Comparison of ENCODE assay signal across 16 cellular contexts in genomic region chr7:67408109-67408508, GRCh38.
DNase-seq lines count a peak whose midpoint lies in the region; FAIRE-seq and TF ChIP-seq lines count a peak whose summit lies in the region.
"Had no signal": no experiment of that assay in that cellular context is flagged by ENCODE, and none has a peak within 500 bp of the region (broad histone marks: within the 10 kb centered on the region; RNA-seq: fewer than 3 reads in every experiment).

No MANE protein-coding gene starts in this region.

- DNase-seq in chondrocyte (ENCODE audit: low spot score) (peak; percentile 13), kidney (peak; percentile 1), nephron progenitor cell (no peak), substantia nigra (lab: John Stamatoyannopoulos, UW) (no peak), osteoblast (ENCODE audit: insufficient read length, low spot score, missing footprints) (no peak), hippocampal formation (lab: John Stamatoyannopoulos, UW) (no peak)
- DNase-seq: C1 segment of cervical spinal cord; Calu3; CD4-positive, alpha-beta memory T cell; COR-L47; DMS53; GF-D8; H9 had no signal

- H3K9me3 Mint-ChIP-seq in chondrocyte (ENCODE audit: low read depth): peaks cover 8% of the 10 kb centered on the region
- peaks cover 31% of the 10 kb centered on the region for H3K9me3 Mint-ChIP-seq in nephron progenitor cell

- peaks cover 0 to 1% of the 10 kb centered on the region in 2 donors for H3K9me3 ChIP-seq in kidney (ENCODE audit: control insufficient read depth in 1 of 2, low read length in 2 of 2)
- no peaks in the 10 kb centered on the region for H3K9me3 ChIP-seq in osteoblast (ENCODE audit: low read depth, low read length)

- no peaks in the 10 kb centered on the region for H3K4me1 ChIP-seq in kidney (ENCODE audit: control insufficient read depth in 1 of 2, insufficient read depth in 1 of 2, low read depth in 1 of 2, low read length in 2 of 2)
- no peaks in the 10 kb centered on the region for H3K4me1 ChIP-seq in osteoblast (ENCODE audit: insufficient read depth, low read length)

- no peak overlapping the region for H3K9ac ChIP-seq in kidney (ENCODE audit: low read length in 2 of 2)

- H3K27me3 Mint-ChIP-seq in chondrocyte (ENCODE audit: low read depth): peaks cover 16% of the 10 kb centered on the region
- H3K27me3 Mint-ChIP-seq in nephron progenitor cell (ENCODE audit: low read depth, poor library complexity): peaks cover 16% of the 10 kb centered on the region

- H3K36me3 Mint-ChIP-seq in chondrocyte (ENCODE audit: low read depth) (no peaks in the 10 kb centered on the region), nephron progenitor cell (ENCODE audit: low read depth) (no peaks in the 10 kb centered on the region)
- H3K36me3 Mint-ChIP-seq: CD4-positive, alpha-beta memory T cell had no signal

- no peaks in the 10 kb centered on the region for H3K36me3 ChIP-seq in kidney (ENCODE audit: control insufficient read depth in 1 of 2, insufficient read depth in 2 of 2, low read length in 2 of 2)
- H3K36me3 ChIP-seq in osteoblast (ENCODE audit: insufficient read depth, low read length): no peaks in the 10 kb centered on the region

- no peak overlapping the region for H3K27ac ChIP-seq in kidney (ENCODE audit: low read depth in 2 of 2, low read length in 2 of 2)
- H3K27ac ChIP-seq in substantia nigra (ENCODE audit: low read depth, low read length, poor library complexity, severe bottlenecking): no peak overlapping the region
- no peak overlapping the region for H3K27ac ChIP-seq in osteoblast (ENCODE audit: low read depth, low read length)

- no peaks in the 10 kb centered on the region for H3K79me2 ChIP-seq in osteoblast (ENCODE audit: insufficient read depth, low read length)

- intact Hi-C loops in kidney (cut with DNase I): no loop called here

- H3K4me1 Mint-ChIP-seq in chondrocyte (ENCODE audit: low read depth) (no peaks in the 10 kb centered on the region), nephron progenitor cell (peaks cover 26% of the 10 kb centered on the region)
- H3K4me1 Mint-ChIP-seq: CD4-positive, alpha-beta memory T cell; GM23338 had no signal

- H2AFZ ChIP-seq in osteoblast (ENCODE audit: low read length): no peak overlapping the region

- no peak for FAIRE-seq in kidney (lab: Jason Lieb, UNC)
- FAIRE-seq: GM12891, GM18507 had no signal

- H4K20me1 ChIP-seq in osteoblast (ENCODE audit: insufficient read depth, low read length): no peaks in the 10 kb centered on the region

- H3K27me3 ChIP-seq in osteoblast (ENCODE audit: insufficient read depth, low read length): no peaks in the 10 kb centered on the region

- no peak overlapping the region for H3K4me3 ChIP-seq in kidney (ENCODE audit: low read length in 2 of 2)
- no peak overlapping the region for H3K4me3 ChIP-seq in osteoblast (ENCODE audit: insufficient read depth, low read length)
- H3K4me3 ChIP-seq: GM23338 had no signal

- H3K4me3 Mint-ChIP-seq in chondrocyte (ENCODE audit: unreplicated experiment) (no peak overlapping the region), nephron progenitor cell (no peak overlapping the region)
- H3K4me3 Mint-ChIP-seq: CD4-positive, alpha-beta memory T cell; GM23338; H9 had no signal

- no peak overlapping the region for H3K27ac Mint-ChIP-seq in chondrocyte (ENCODE audit: unreplicated experiment)
- peak overlapping the region; percentile 82 for H3K27ac Mint-ChIP-seq in nephron progenitor cell
- H3K27ac Mint-ChIP-seq: CD4-positive, alpha-beta memory T cell; GM23338 had no signal

- no peak for TF ChIP-seq CTCF in chondrocyte (IDR thresholded peaks at IDR 0.05)
- no peak for TF ChIP-seq CTCF in kidney (IDR thresholded peaks at IDR 0.05; ENCODE audit: borderline replicate concordance, extremely low read depth, insufficient read depth)
- no peak for TF ChIP-seq CTCF in nephron progenitor cell (IDR thresholded peaks at IDR 0.05)
- no peak for TF ChIP-seq CTCF in osteoblast (IDR thresholded peaks at IDR 0.05; ENCODE audit: extremely low read depth, low read depth, low read length)

- H3K4me2 ChIP-seq in osteoblast (ENCODE audit: insufficient read depth, low read length): no peak overlapping the region
- H3K4me2 ChIP-seq: GM23338 had no signal

Comparison
In these comparisons a context has a peak if more than half of its experiments do, and no peak if none do; other contexts are left out.
1. DNase-seq: peak in chondrocyte (single experiment) and kidney (single experiment); none in nephron progenitor cell (single experiment), substantia nigra (0 of 49), osteoblast (single experiment) and hippocampal formation (0 of 2).